7 cellular contexts compared by ENCODE assay signal in genomic region chr19:3075605-3076431, GRCh38. TPM values are rescaled to one million over a fixed set of nuclear protein-coding genes. Genes with fewer than 3 reads are reported as not detected.
DNase-seq lines count a peak whose midpoint lies in the region; ATAC-seq and TF ChIP-seq lines count a peak whose summit lies in the region.

No MANE protein-coding gene starts in this region.

- peak; percentile 80 to 82 for DNase-seq in NCI-H2081 (lab: John Stamatoyannopoulos, UW)
- peak; percentile 96 for DNase-seq in activated CD8-positive, alpha-beta memory T cell treated with anti-CD3 and anti-CD28 coated beads for 24 hours
- peak; percentile 40 for DNase-seq in epithelial cell of esophagus (ENCODE audit: low read depth)
- DNase-seq in neural progenitor cell (ENCODE audit: low spot score) = peak; percentile 74
- DNase-seq in testis = peak; percentile 72

- H2AFZ ChIP-seq in neural progenitor cell (replicated peaks) = no peak overlapping the region

- H3K79me2 ChIP-seq in neural progenitor cell (ENCODE audit: low read depth) = no peaks in the 10 kb centered on the region

- H3K36me3 Mint-ChIP-seq in neural progenitor cell = no peaks in the 10 kb centered on the region

- H3K4me1 ChIP-seq in neural progenitor cell = no peaks in the 10 kb centered on the region
- peaks cover 8% of the 10 kb centered on the region for H3K4me1 ChIP-seq in testis

- peaks cover 18% of the 10 kb centered on the region for H3K27me3 Mint-ChIP-seq in neural progenitor cell (ENCODE audit: insufficient read depth, low read depth)

- peak; percentile 99 for TF ChIP-seq CTCF in GM12874 (IDR thresholded peaks at IDR 0.05; ENCODE audit: insufficient read depth, low read depth, low read length)
- peak; percentile 69 for TF ChIP-seq CTCF in epithelial cell of esophagus (IDR thresholded peaks at IDR 0.05; ENCODE audit: insufficient read depth, low read depth, low read length, missing control alignments)
- peak; percentile 97 for TF ChIP-seq CTCF in neural progenitor cell (IDR thresholded peaks at IDR 0.05)
- peak; percentile 88 to 99 (median 94) for TF ChIP-seq CTCF in testis (IDR thresholded peaks at IDR 0.05)

- no peak overlapping the region for H3K4me3 ChIP-seq in epithelial cell of esophagus (ENCODE audit: low read length)
- H3K4me3 ChIP-seq in neural progenitor cell = no peak overlapping the region
- no peak overlapping the region for H3K4me3 ChIP-seq in testis

- 6 to 15% methylated on average over 20 to 26 of the region's 41 CpGs for WGBS in testis, 2 donors

- H4K20me1 ChIP-seq in neural progenitor cell (ENCODE audit: low read depth) = no peaks in the 10 kb centered on the region

- ATAC-seq in HG02973 (IDR thresholded peaks at IDR 0.05; ENCODE audit: unreplicated experiment) = no peak

- H3K9ac ChIP-seq in neural progenitor cell = no peak overlapping the region

- no peaks in the 10 kb centered on the region for H3K36me3 ChIP-seq in neural progenitor cell
- H3K36me3 ChIP-seq in testis (ENCODE audit: low read depth, missing control alignments) = no peaks in the 10 kb centered on the region

- H3K4me2 ChIP-seq in neural progenitor cell = peak overlapping the region; percentile 67

- H3K9me3 Mint-ChIP-seq in neural progenitor cell = no peaks in the 10 kb centered on the region

- H3K27me3 ChIP-seq in neural progenitor cell (peaks cover 9% of the 10 kb centered on the region), testis (no peaks in the 10 kb centered on the region)

- intact Hi-C loops in testis (cut with DNase I; ENCODE audit: low total_unique reads) = loop anchor here (10.0 kb wide), 1 partner anchor 89 kb away; no protein-coding TSS in a partner anchor

- H3F3A ChIP-seq in neural progenitor cell (ENCODE audit: low read depth) = no peaks in the 10 kb centered on the region

- H3K27ac ChIP-seq in neural progenitor cell (no peak overlapping the region), testis (no peak overlapping the region)

- H3K4me3 Mint-ChIP-seq in neural progenitor cell = peak overlapping the region; percentile 65

- no peak for TF ChIP-seq POLR2A in testis (IDR thresholded peaks at IDR 0.05)

- peaks cover 11% of the 10 kb centered on the region for H3K4me1 Mint-ChIP-seq in neural progenitor cell

- no peak overlapping the region for H3K27ac Mint-ChIP-seq in neural progenitor cell

- no peaks in the 10 kb centered on the region for H3K9me3 ChIP-seq in neural progenitor cell (ENCODE audit: low read depth)
- no peaks in the 10 kb centered on the region for H3K9me3 ChIP-seq in testis

RNA-seq across cellular contexts. Expression of gene TLE5, which starts 13.5 kb away (rescaled TPM):
- total RNA-seq in neural progenitor cell (ENCODE audit: low replicate concordance) = 54.6 and 148 TPM in 2 replicates
- total RNA-seq in testis = 100 to 1,000 TPM; 354 to 539 TPM
- 314 TPM for polyA plus RNA-seq in testis (ENCODE audit: insufficient read depth, low read depth, low replicate concordance)

RNA-seq across cellular contexts. Expression of gene GNA11, which starts 18.3 kb away (rescaled TPM):
- total RNA-seq in neural progenitor cell (ENCODE audit: low replicate concordance) = 12.4 and 19.5 TPM in 2 replicates
- 100 to 1,000 TPM; 113 to 122 TPM for total RNA-seq in testis
- 125 TPM for polyA plus RNA-seq in testis (ENCODE audit: insufficient read depth, low read depth, low replicate concordance)

RNA-seq across cellular contexts. Expression of gene TLE2, which starts 46.7 kb away (rescaled TPM):
- total RNA-seq in neural progenitor cell (ENCODE audit: low replicate concordance) = 1.1 TPM in 1 of 2 replicates, not detected in the other
- total RNA-seq in testis = 10 to 100 TPM; 70.5 to 76.6 TPM
- 30.2 TPM for polyA plus RNA-seq in testis (ENCODE audit: insufficient read depth, low read depth, low replicate concordance)

Comparison
In these comparisons a context has a peak if more than half of its experiments do, and no peak if none do; other contexts are left out.
1. DNase-seq: peak in every context shown above with its lines; median percentile 96 in activated CD8-positive, alpha-beta memory T cell treated with anti-CD3 and anti-CD28 coated beads for 24 hours; 81 in NCI-H2081; 74 in neural progenitor cell; 72 in testis; 40 in epithelial cell of esophagus.
2. RNA of gene TLE2, which starts 46.7 kb away (total RNA-seq): 70.5 to 76.6 TPM in testis; 1.1 TPM in neural progenitor cell; every median in the first group is over 10 times any median in the second.
3. Peak in every context shown above with its lines, with median percentiles within 50 percentile points of each other: CTCF ChIP-seq.